8 cellular contexts compared by ENCODE assay signal in the genomic region with DNA sequence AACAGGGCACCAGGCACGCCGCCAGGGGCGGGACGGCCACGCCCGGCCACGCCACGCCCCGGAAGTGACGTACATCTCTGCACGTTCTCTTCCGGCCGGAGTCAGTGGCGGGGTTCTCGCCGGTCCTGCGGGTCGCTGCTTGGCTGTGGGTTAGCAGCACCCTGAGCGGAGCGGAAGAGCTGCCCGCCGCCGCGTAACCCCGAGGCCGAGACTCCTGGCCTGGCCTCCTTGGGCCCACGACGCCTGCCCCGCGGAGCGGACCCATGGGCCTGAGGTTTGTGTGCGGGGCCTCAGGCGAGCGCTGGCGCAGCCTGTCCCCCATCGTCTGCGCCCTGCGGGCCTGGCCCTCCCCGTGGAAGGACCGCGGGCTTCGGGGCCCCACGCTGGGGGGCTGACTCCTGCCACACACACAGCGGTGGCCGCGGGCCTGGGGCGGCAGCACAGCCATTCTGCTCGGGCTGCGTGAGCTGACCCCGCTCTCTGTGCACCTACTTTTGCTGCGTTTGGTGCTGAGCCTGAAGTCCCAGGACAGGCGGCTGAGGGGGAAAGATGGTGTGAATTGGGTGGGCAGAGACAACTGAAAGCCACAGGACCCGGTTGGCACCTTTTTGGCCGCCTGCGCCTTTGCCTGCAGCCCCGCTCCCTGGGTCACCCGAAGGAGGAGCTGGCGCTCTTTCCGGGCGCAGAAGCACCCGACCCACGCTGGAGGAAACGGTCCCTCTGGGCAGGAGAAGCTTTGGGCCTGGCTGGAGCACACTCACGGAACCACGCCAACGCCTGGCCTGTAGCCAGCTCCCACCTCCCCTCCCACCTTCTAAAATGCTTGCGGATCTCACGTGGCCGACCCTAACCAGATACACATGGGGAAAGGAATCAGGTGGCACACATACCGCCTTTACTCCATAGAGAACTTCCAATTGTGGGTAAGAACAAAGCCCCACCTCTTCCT. TPM values are rescaled to one million over a fixed set of nuclear protein-coding genes. Genes with fewer than 3 reads are reported as not detected.
DNase-seq lines count a peak whose midpoint lies in the region; ATAC-seq, FAIRE-seq and TF ChIP-seq lines count a peak whose summit lies in the region.

No MANE protein-coding gene starts in this region.

- peak overlapping the region; percentile 79 to 83 (median 82) for H3K4me3 ChIP-seq in H1 (ENCODE audit: extremely low read depth in 1 of 4, insufficient read depth in 2 of 4, low read depth in 3 of 4, low read length in 4 of 4)
- peak overlapping the region; percentile 86 for H3K4me3 ChIP-seq in mesendoderm (ENCODE audit: low read length)

- peak overlapping the region; percentile 88 to 94 for H3K4me2 ChIP-seq in H1 (ENCODE audit: insufficient read depth in 1 of 2, low read depth in 2 of 2, low read length in 2 of 2)
- H3K4me2 ChIP-seq in mesendoderm (ENCODE audit: low read length): peak overlapping the region; percentile 81

- CTCF ChIA-PET in H1 (lab: Charles Lee; ENCODE audit: partially characterized antibody): interaction anchor here (0.8 to 2.0 kb wide), 10 partner anchors 10 to 173 kb away, joined by 3 to 11 read pairs (median 3); no protein-coding TSS in a partner anchor

- peak overlapping the region; percentile 42 for H3K4ac ChIP-seq in H1 (replicated peaks; ENCODE audit: insufficient read length, low read depth, low read length)
- no peak overlapping the region for H3K4ac ChIP-seq in mesendoderm (ENCODE audit: low read depth, low read length)

- TF ChIP-seq RAD21 in H1 (IDR thresholded peaks at IDR 0.05 in 1 of 2, conservative IDR thresholded peaks at IDR 0.05 in 1 of 2; ENCODE audit: low read depth in 2 of 2, low read length in 2 of 2): no peak

- H4K20me1 ChIP-seq in H1 (replicated peaks in 1 of 2; ENCODE audit: control insufficient read depth in 1 of 2, insufficient read depth in 2 of 2, low read length in 2 of 2): peaks cover 10 to 31% of the 10 kb centered on the region in 2 experiments

- H3K23ac ChIP-seq in H1 (ENCODE audit: insufficient read length) (no peak overlapping the region), mesendoderm (ENCODE audit: low read length) (peak overlapping the region; percentile 96)

- H3K4me3 Mint-ChIP-seq in CD14-positive monocyte: peak overlapping the region; percentile 76 to 86

- intact Hi-C loops in CD14-positive monocyte (cut with micrococcal nuclease): loop anchor here (2.0 to 10.0 kb wide), 3 partner anchors 28 to 178 kb away; partner anchors contain the start of genes ADD1 (in 2 of the 2), TNIP2 (in 2 of the 2), GRK4 (in 1 of the 2) and NOP14 (in 1 of the 2)

- H3K27ac ChIP-seq in H1 (ENCODE audit: low read depth, low read length): peak overlapping the region; percentile 73; the same call in 1 of the 2 replicates
- H3K27ac ChIP-seq in mesendoderm (ENCODE audit: low read depth, low read length): no peak overlapping the region

- H3K9me3 Mint-ChIP-seq in CD14-positive monocyte: no peaks in the 10 kb centered on the region

- peak overlapping the region; percentile 62 to 87 (median 81) for H3K27ac Mint-ChIP-seq in CD14-positive monocyte

- H2AFZ ChIP-seq in H1 (ENCODE audit: low read length): no peak overlapping the region

- H3K56ac ChIP-seq in H1 (replicated peaks; ENCODE audit: insufficient read length, low read depth, low read length): peak overlapping the region; percentile 25
- H3K56ac ChIP-seq in mesendoderm (ENCODE audit: low read length): peak overlapping the region; percentile 97

- peaks cover 0 to 14% (median 7%) of the 10 kb centered on the region in 4 experiments; a peak in 6 of 7 replicates for H3K4me1 ChIP-seq in H1 (replicated peaks in 1 of 4; ENCODE audit: control insufficient read depth in 3 of 4, insufficient read depth in 4 of 4, low read length in 3 of 4)
- H3K4me1 ChIP-seq in mesendoderm (ENCODE audit: control insufficient read depth, low read depth, low read length): peaks cover 2% of the 10 kb centered on the region

- FAIRE-seq in HTR-8/SVneo (lab: Jason Lieb, UNC) (peak; percentile 98), H1 (lab: Jason Lieb, UNC) (no peak)

- H3K79me1 ChIP-seq in H1 (ENCODE audit: low read depth, low read length): peaks cover 9% of the 10 kb centered on the region
- H3K79me1 ChIP-seq in mesendoderm (ENCODE audit: low read length): peaks cover 11% of the 10 kb centered on the region

- H2BK5ac ChIP-seq in H1 (ENCODE audit: low read depth, low read length) (peak overlapping the region; percentile 94; the same call in 1 of the 2 replicates), mesendoderm (ENCODE audit: low read length) (no peak overlapping the region)

- no peaks in the 10 kb centered on the region for H3K27me3 Mint-ChIP-seq in CD14-positive monocyte (ENCODE audit: low read depth in 3 of 3)

- no peak overlapping the region for H2BK12ac ChIP-seq in H1 (ENCODE audit: low read depth, low read length)

- DNase-seq in CD14-positive monocyte (ENCODE audit: low spot score): peak; percentile 92
- peak; percentile 92 for DNase-seq in HTR-8/SVneo (ENCODE audit: insufficient read length, low spot score)
- peak; percentile 88 for DNase-seq in NK-92 treated with Interleukin-12 subunit alpha and Interleukin-12 subunit beta, amount 100 ng/mL, for 24 hours (lab: John Stamatoyannopoulos, UW)
- DNase-seq in activated CD8-positive, alpha-beta memory T cell treated with anti-CD3 and anti-CD28 coated beads for 48 hours (ENCODE audit: low read depth in 2 of 3, low spot score in 2 of 3): peak; percentile 91 to 99 (median 98)
- DNase-seq in H1 (ENCODE audit: low read depth in 1 of 2, low spot score in 2 of 2): peak; percentile 49 to 97
- DNase-seq in mesendoderm: peak; percentile 91
- peak; percentile 96 for DNase-seq in stimulated activated CD8-positive, alpha-beta memory T cell treated with anti-CD3 and anti-CD28 coated beads, Interleukin-12 subunit alpha, Interleukin-12 subunit beta, amount 100 ng/mL, for 1 hour (ENCODE audit: low read depth)

- WGBS in H1 (ENCODE audit: extremely low coverage in 1 of 2, insufficient coverage in 1 of 2, insufficient read length in 1 of 2, insufficient replicate concordance in 2 of 2, low coverage in 1 of 2, low lambda C conversion rate in 2 of 2, missing lambda C conversion rate in 1 of 2), 2 experiments: 3% methylated on average over 44 of the region's 70 CpGs; no CpG with 5 or more reads in 1 of the 2 experiments
- WGBS in mesendoderm (ENCODE audit: extremely low coverage, insufficient coverage, low lambda C conversion rate): no CpG with 5 or more reads among the region's 70 CpGs

- peak in 1 of 2 experiments; percentile 91; a peak in 2 of 3 replicates for TF ChIP-seq POLR2A in H1 (IDR thresholded peaks at IDR 0.05; ENCODE audit: control extremely low read depth in 1 of 2, low read depth in 2 of 2, low read length in 2 of 2)

- TF ChIP-seq EP300 in H1 (IDR thresholded peaks at IDR 0.05; ENCODE audit: borderline replicate concordance in 1 of 2, low read depth in 2 of 2, low read length in 2 of 2): no peak

- no peak overlapping the region for H3K14ac ChIP-seq in H1 (ENCODE audit: insufficient read length)

- H3K23me2 ChIP-seq in H1 (ENCODE audit: low read depth, low read length): peaks cover 15% of the 10 kb centered on the region

- no peak overlapping the region; the same call in 1 of the 2 replicates for H2BK15ac ChIP-seq in H1 (ENCODE audit: low read length)
- no peak overlapping the region for H2BK15ac ChIP-seq in mesendoderm (replicated peaks; ENCODE audit: low read depth)

- POLR2A ChIA-PET in H1 (lab: Charles Lee; ENCODE audit: partially characterized antibody): interaction anchor here (0.6 to 6.0 kb wide), 17 partner anchors 9 to 312 kb away, joined by 3 to 45 read pairs (median 5); partner anchors contain the start of genes GRK4, NOP14 and TNIP2

- H3K27me3 ChIP-seq in H1 (replicated peaks in 1 of 4; ENCODE audit: control insufficient read depth in 3 of 4, extremely low read depth in 1 of 4, insufficient read depth in 3 of 4, low read length in 3 of 4): no peaks in the 10 kb centered on the region
- H3K27me3 ChIP-seq in mesendoderm (ENCODE audit: insufficient read depth, low read length, poor library complexity): no peaks in the 10 kb centered on the region

- peak overlapping the region; percentile 93 for H3K18ac ChIP-seq in H1 (ENCODE audit: extremely low read depth, low read length)
- H3K18ac ChIP-seq in mesendoderm (ENCODE audit: low read length): peak overlapping the region; percentile 22

- H4K8ac ChIP-seq in H1 (ENCODE audit: extremely low read depth, insufficient read depth, low read length): peak overlapping the region; percentile 94; the same call in 1 of the 2 replicates
- no peak overlapping the region for H4K8ac ChIP-seq in mesendoderm (ENCODE audit: low read depth, low read length)

- peak; percentile 38 for ATAC-seq in GM19438 (IDR thresholded peaks at IDR 0.05; ENCODE audit: low read depth, unreplicated experiment)

- H3K9ac ChIP-seq in H1 (replicated peaks in 1 of 4; ENCODE audit: extremely low read depth in 1 of 4, low read depth in 3 of 4, low read length in 3 of 4): peak overlapping the region; percentile 70 to 81 (median 79)
- H3K9ac ChIP-seq in mesendoderm (ENCODE audit: low read length): peak overlapping the region; percentile 92

- H2BK20ac ChIP-seq in H1 (ENCODE audit: low read length): no peak overlapping the region

- H4K91ac ChIP-seq in H1 (replicated peaks; ENCODE audit: insufficient read length, low read length): peak overlapping the region; percentile 52

- H4K5ac ChIP-seq in H1 (ENCODE audit: insufficient read length, low read depth, low read length) (peak overlapping the region; percentile 78), mesendoderm (ENCODE audit: low read length) (no peak overlapping the region)

- H2AK5ac ChIP-seq in H1 (ENCODE audit: low read depth, low read length): 0 out of 2 replicates have a peak overlapping the region, but pooled peaks have one; percentile 61
- no peak overlapping the region for H2AK5ac ChIP-seq in mesendoderm (ENCODE audit: low read length)

- H3K36me3 ChIP-seq in H1 (ENCODE audit: control insufficient read depth in 2 of 4, insufficient read depth in 4 of 4, low read length in 3 of 4) (peaks cover 13 to 35% (median 28%) of the 10 kb centered on the region in 4 experiments), mesendoderm (ENCODE audit: control insufficient read depth, insufficient read depth, low read length) (peaks cover 9% of the 10 kb centered on the region)

- H2BK120ac ChIP-seq in H1 (replicated peaks; ENCODE audit: low read depth, low read length) (no peak overlapping the region), mesendoderm (ENCODE audit: low read depth, low read length) (no peak overlapping the region)

- no peak for TF ChIP-seq CTCF in CD14-positive monocyte (IDR thresholded peaks at IDR 0.05)
- no peak for TF ChIP-seq CTCF in H1 (IDR thresholded peaks at IDR 0.05; ENCODE audit: control extremely low read depth in 1 of 3, insufficient read depth in 1 of 3, low read depth in 1 of 3, low read length in 3 of 3)

- peaks cover 35 to 43% of the 10 kb centered on the region in 2 donors for H3K36me3 Mint-ChIP-seq in CD14-positive monocyte

- H3K9me3 ChIP-seq in H1 (ENCODE audit: insufficient read depth in 2 of 2, low read depth in 1 of 2, low read length in 1 of 2): no peaks in the 10 kb centered on the region; a peak in 1 of 4 replicates

- peaks cover 0 to 19% of the 10 kb centered on the region in 2 experiments; a peak in 2 of 4 replicates for H3K79me2 ChIP-seq in H1 (ENCODE audit: control insufficient read depth in 1 of 2, insufficient read depth in 2 of 2, low read length in 2 of 2)
- peaks cover 4% of the 10 kb centered on the region for H3K79me2 ChIP-seq in mesendoderm (ENCODE audit: control insufficient read depth, insufficient read depth, low read length)

- H3K4me1 Mint-ChIP-seq in CD14-positive monocyte: peaks cover 44% of the 10 kb centered on the region

RNA-seq across cellular contexts. Expression of gene NOP14, which starts 28.1 kb away (rescaled TPM):
- polyA plus RNA-seq in CD14-positive monocyte (1 to 10 TPM; 3.9 to 4.3 TPM), H1 (2011; rRNA removed) (8.6 TPM in 2 replicates)
- total RNA-seq in H1 (2021; fragmentation: NEBNext Ultra II Directional; extraction: Animal tissue kit (Norgen Biotek cat#: 25700)): 44.4 and 45.3 TPM in 2 replicates
- 9.5 TPM for polyA plus RNA-seq in H1 (2011; cell fraction: cytosol; rRNA removed)
- 13.1 TPM for polyA plus RNA-seq in H1 (2011; cell fraction: nucleus; rRNA removed)
- polyA plus RNA-seq in H1 (2012, experiment 1 of 2): 32.1 to 38.1 TPM (median 36.6 TPM) in 4 replicates
- 15.3 TPM for polyA plus RNA-seq in H1 (2012, experiment 2 of 2)
- polyA plus RNA-seq in H1 (2013, experiment 1 of 2): 44.3 TPM
- polyA plus RNA-seq in H1 (2013, experiment 2 of 2): 41.2 TPM
- polyA minus RNA-seq in H1 (2011; rRNA and poly(A)+ RNA removed): 8.9 and 9.4 TPM in 2 replicates
- polyA minus RNA-seq in H1 (2011; cell fraction: cytosol; rRNA and poly(A)+ RNA removed): 19.7 TPM
- polyA minus RNA-seq in H1 (2011; cell fraction: nucleus; rRNA and poly(A)+ RNA removed): 17.3 TPM
- 61.2 TPM for polyA plus RNA-seq in mesendoderm (2013, experiment 1 of 2)
- polyA plus RNA-seq in mesendoderm (2013, experiment 2 of 2): 60.6 TPM

RNA-seq across cellular contexts. Expression of gene GRK4, which starts 28.3 kb away (rescaled TPM):
- polyA plus RNA-seq in CD14-positive monocyte (1 to 10 TPM; 1.1 to 1.2 TPM), H1 (2011; rRNA removed) (0.69 and 0.77 TPM in 2 replicates)
- 1.8 and 2.1 TPM in 2 replicates for total RNA-seq in H1 (2021; fragmentation: NEBNext Ultra II Directional; extraction: Animal tissue kit (Norgen Biotek cat#: 25700))
- 1.2 TPM for polyA plus RNA-seq in H1 (2011; cell fraction: cytosol; rRNA removed)
- polyA plus RNA-seq in H1 (2011; cell fraction: nucleus; rRNA removed): 1.0 TPM
- 0.85 to 1.4 TPM (median 1.1 TPM) in 4 replicates for polyA plus RNA-seq in H1 (2012, experiment 1 of 2)
- polyA plus RNA-seq in H1 (2012, experiment 2 of 2): 0.50 TPM
- polyA plus RNA-seq in H1 (2013, experiment 1 of 2): 1.6 TPM
- 1.4 TPM for polyA plus RNA-seq in H1 (2013, experiment 2 of 2)
- 1.1 TPM in 2 replicates for polyA minus RNA-seq in H1 (2011; rRNA and poly(A)+ RNA removed)
- polyA minus RNA-seq in H1 (2011; cell fraction: cytosol; rRNA and poly(A)+ RNA removed): 0.73 TPM
- 1.9 TPM for polyA minus RNA-seq in H1 (2011; cell fraction: nucleus; rRNA and poly(A)+ RNA removed)
- polyA plus RNA-seq in mesendoderm (2013, experiment 1 of 2): 1.2 TPM
- polyA plus RNA-seq in mesendoderm (2013, experiment 2 of 2): 1.2 TPM
